Comparison of ENCODE assay signal across 8 cellular contexts in the genomic region with DNA sequence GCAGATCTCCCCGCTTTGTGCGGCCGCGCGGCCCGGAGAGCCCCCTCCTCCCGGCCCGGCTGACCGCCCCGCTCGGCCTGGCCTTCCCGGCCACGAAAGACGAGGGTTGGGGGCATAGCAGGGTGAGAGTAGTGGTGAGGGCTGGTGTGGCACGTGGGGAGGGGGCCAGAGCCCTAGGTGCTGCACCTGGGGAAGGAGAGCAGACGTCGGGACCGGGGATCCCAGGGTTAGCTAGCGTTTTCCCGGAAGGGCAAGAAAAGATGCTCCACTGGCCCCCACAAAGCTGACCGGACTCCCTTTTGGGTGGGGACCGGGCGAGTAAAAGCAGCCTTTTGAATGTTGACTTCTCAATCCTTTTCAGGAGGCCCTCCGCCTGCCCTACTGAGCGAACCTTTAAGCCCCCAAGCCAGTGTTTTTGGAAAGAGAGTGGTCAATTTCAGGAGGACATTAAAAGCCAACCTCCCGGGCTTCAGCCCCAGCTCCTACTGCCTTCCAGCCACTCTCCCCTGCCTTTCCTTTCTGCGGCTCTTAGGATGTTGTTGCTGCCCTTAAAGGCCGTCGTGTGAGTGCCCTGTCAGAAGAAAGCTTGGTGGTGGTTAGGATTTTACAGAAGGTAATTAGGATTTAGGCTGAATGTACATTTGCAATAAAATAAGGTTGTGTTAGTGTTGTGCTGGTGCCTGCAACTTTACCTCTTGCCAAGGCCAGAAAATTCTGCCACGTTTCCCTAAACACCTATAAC. TPM values are rescaled to one million over a fixed set of nuclear protein-coding genes. Genes with fewer than 3 reads are reported as not detected.
DNase-seq lines count a peak whose midpoint lies in the region; TF ChIP-seq lines count a peak whose summit lies in the region.

No MANE protein-coding gene starts in this region.

- no peak for DNase-seq in activated CD4-positive, alpha-beta T cell treated with anti-CD3 and anti-CD28 coated beads, Interleukin-2, amount 10 ng/mL, durations not matched to agents 7 days and 5 days
- DNase-seq in activated CD4-positive, alpha-beta T cell treated with anti-CD3 and anti-CD28 coated beads, Interleukin-2, amount 50 U/mL, for 1 hour = no peak
- DNase-seq in ascending aorta (ENCODE audit: low spot score in 2 of 2) = peak in 1 of 2 donors; percentile 65
- DNase-seq in effector CD4-positive, alpha-beta T cell = no peak
- DNase-seq in COLO668 (lab: John Stamatoyannopoulos, UW; ENCODE audit: unreplicated experiment) = no peak
- DNase-seq in NCI-H2227 treated with DMSO at 0.1 percent for 48 hours (lab: John Stamatoyannopoulos, UW) = no peak

- H3K9ac ChIP-seq in liver (ENCODE audit: low read depth in 1 of 2, low read length in 2 of 2) = no peak overlapping the region

- peaks cover 21% of the 10 kb centered on the region for H3K27me3 Mint-ChIP-seq in activated CD4-positive, alpha-beta T cell treated with anti-CD3 and anti-CD28 coated beads, Interleukin-2, amount 10 ng/mL, durations not matched to agents 7 days and 5 days

- 42% methylated on average over 30 of the region's 30 CpGs for WGBS in liver
- 36% methylated on average over 30 of the region's 30 CpGs for WGBS in thymus

- POLR2A ChIA-PET in activated CD4-positive, alpha-beta T cell treated with anti-CD3 and anti-CD28 coated beads, Interleukin-2, amount 10 ng/mL, durations not matched to agents 7 days and 5 days (lab: Charles Lee) = no interaction called here

- H3K36me3 Mint-ChIP-seq in activated CD4-positive, alpha-beta T cell treated with anti-CD3 and anti-CD28 coated beads, Interleukin-2, amount 10 ng/mL, durations not matched to agents 7 days and 5 days (ENCODE audit: low read depth) = peaks cover 8% of the 10 kb centered on the region

- H3K4me1 ChIP-seq in ascending aorta (peaks cover 2 to 10% of the 10 kb centered on the region in 2 donors), liver (ENCODE audit: control insufficient read depth in 4 of 4, insufficient read depth in 4 of 4, low read length in 3 of 4) (peaks cover under 1 to 33% (median 23%) of the 10 kb centered on the region in 4 donors), thymus (ENCODE audit: control insufficient read depth, insufficient read depth, low read length) (no peaks in the 10 kb centered on the region)

- intact Hi-C loops in ascending aorta (cut with DNase I) = loop anchor here (2.0 to 5.0 kb wide), 7 partner anchors 72 to 468 kb away; a partner anchor contains a TSS

- H3K9me3 ChIP-seq in ascending aorta (no peaks in the 10 kb centered on the region), liver (ENCODE audit: control insufficient read depth in 4 of 4, low read length in 3 of 4) (no peaks in the 10 kb centered on the region), thymus (ENCODE audit: control insufficient read depth) (no peaks in the 10 kb centered on the region)

- peaks cover 24% of the 10 kb centered on the region for H3K4me1 Mint-ChIP-seq in activated CD4-positive, alpha-beta T cell treated with anti-CD3 and anti-CD28 coated beads, Interleukin-2, amount 10 ng/mL, durations not matched to agents 7 days and 5 days

- TF ChIP-seq CTCF in ascending aorta (IDR thresholded peaks at IDR 0.05) (no peak), liver (IDR thresholded peaks at IDR 0.05; ENCODE audit: low read depth, low read length, missing input control) (no peak)

- H3K27ac Mint-ChIP-seq in activated CD4-positive, alpha-beta T cell treated with anti-CD3 and anti-CD28 coated beads, Interleukin-2, amount 10 ng/mL, durations not matched to agents 7 days and 5 days = peak overlapping the region; percentile 78

- H3K36me3 ChIP-seq in ascending aorta (no peaks in the 10 kb centered on the region), liver (ENCODE audit: control insufficient read depth in 4 of 4, insufficient read depth in 3 of 4, low read depth in 1 of 4, low read length in 3 of 4) (no peaks in the 10 kb centered on the region), thymus (ENCODE audit: control insufficient read depth, insufficient read depth) (no peaks in the 10 kb centered on the region)

- H3K27me3 ChIP-seq in ascending aorta = no peaks in the 10 kb centered on the region
- H3K27me3 ChIP-seq in liver (ENCODE audit: control insufficient read depth in 4 of 4, insufficient read depth in 4 of 4, low read length in 3 of 4) = no peaks in the 10 kb centered on the region
- no peaks in the 10 kb centered on the region for H3K27me3 ChIP-seq in thymus (ENCODE audit: control insufficient read depth, insufficient read depth)

- H3K4me3 ChIP-seq in ascending aorta (peak overlapping the region; percentile 87 to 94), liver (ENCODE audit: low read depth in 1 of 3, low read length in 3 of 3) (peak overlapping the region in 2 of 3 donors; percentile 48 to 88), thymus (ENCODE audit: low read length) (peak overlapping the region; percentile 96)

- CTCF ChIA-PET in activated CD4-positive, alpha-beta T cell treated with anti-CD3 and anti-CD28 coated beads, Interleukin-2, amount 10 ng/mL, durations not matched to agents 7 days and 5 days (lab: Charles Lee) = interaction anchor here (1.0 to 1.1 kb wide), 3 partner anchors 21 to 147 kb away, joined by 3 to 4 read pairs (median 3); no protein-coding TSS in a partner anchor

- TF ChIP-seq RAD21 in liver (IDR thresholded peaks at IDR 0.05) = no peak

- peak overlapping the region; percentile 91 to 95 for H3K27ac ChIP-seq in ascending aorta
- H3K27ac ChIP-seq in liver (ENCODE audit: low read depth in 1 of 2, low read length in 2 of 2) = peak overlapping the region; percentile 44 to 52
- peak overlapping the region; percentile 94 for H3K27ac ChIP-seq in thymus (ENCODE audit: low read depth)

- peak overlapping the region; percentile 60 for H3K4me3 Mint-ChIP-seq in activated CD4-positive, alpha-beta T cell treated with anti-CD3 and anti-CD28 coated beads, Interleukin-2, amount 10 ng/mL, durations not matched to agents 7 days and 5 days

- H3K9me3 Mint-ChIP-seq in activated CD4-positive, alpha-beta T cell treated with anti-CD3 and anti-CD28 coated beads, Interleukin-2, amount 10 ng/mL, durations not matched to agents 7 days and 5 days = no peaks in the 10 kb centered on the region

TF ChIP-seq in liver, 16 proteins besides CTCF, POLR2A, EP300 and RAD21:
- TF ChIP-seq NR2F2 (IDR thresholded peaks at IDR 0.05) (no peak), TAF1 (conservative IDR thresholded peaks at IDR 0.05) (no peak), HNF4G (IDR thresholded peaks at IDR 0.05) (no peak), YY1 (IDR thresholded peaks at IDR 0.05) (no peak), FOXA2 (IDR thresholded peaks at IDR 0.05) (no peak), FOXA1 (IDR thresholded peaks at IDR 0.05) (no peak), SP1 (IDR thresholded peaks at IDR 0.05) (no peak), HNF4A (conservative IDR thresholded peaks at IDR 0.05) (no peak), GABPA (IDR thresholded peaks at IDR 0.05 in 1 of 2, conservative IDR thresholded peaks at IDR 0.05 in 1 of 2) (no peak), EGR1 (IDR thresholded peaks at IDR 0.05; ENCODE audit: low read depth in 2 of 2) (no peak)
- TF ChIP-seq, protein P1, sequence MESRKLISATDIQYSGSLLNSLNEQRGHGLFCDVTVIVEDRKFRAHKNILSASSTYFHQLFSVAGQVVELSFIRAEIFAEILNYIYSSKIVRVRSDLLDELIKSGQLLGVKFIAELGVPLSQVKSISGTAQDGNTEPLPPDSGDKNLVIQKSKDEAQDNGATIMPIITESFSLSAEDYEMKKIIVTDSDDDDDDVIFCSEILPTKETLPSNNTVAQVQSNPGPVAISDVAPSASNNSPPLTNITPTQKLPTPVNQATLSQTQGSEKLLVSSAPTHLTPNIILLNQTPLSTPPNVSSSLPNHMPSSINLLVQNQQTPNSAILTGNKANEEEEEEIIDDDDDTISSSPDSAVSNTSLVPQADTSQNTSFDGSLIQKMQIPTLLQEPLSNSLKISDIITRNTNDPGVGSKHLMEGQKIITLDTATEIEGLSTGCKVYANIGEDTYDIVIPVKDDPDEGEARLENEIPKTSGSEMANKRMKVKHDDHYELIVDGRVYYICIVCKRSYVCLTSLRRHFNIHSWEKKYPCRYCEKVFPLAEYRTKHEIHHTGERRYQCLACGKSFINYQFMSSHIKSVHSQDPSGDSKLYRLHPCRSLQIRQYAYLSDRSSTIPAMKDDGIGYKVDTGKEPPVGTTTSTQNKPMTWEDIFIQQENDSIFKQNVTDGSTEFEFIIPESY (IDR thresholded peaks at IDR 0.05) = no peak

RNA-seq across cellular contexts. Expression of a gene that starts 0.7 kb away (rescaled TPM):
- 10 to 100 TPM; 59.4 to 61.6 TPM for total RNA-seq in activated CD4-positive, alpha-beta T cell treated with anti-CD3 and anti-CD28 coated beads, Interleukin-2, amount 10 ng/mL, durations not matched to agents 7 days and 5 days
- total RNA-seq in ascending aorta (7.7 TPM), liver (1 to 10 TPM; 1.9 to 3.7 TPM)
- polyA plus RNA-seq in liver (1 to 10 TPM; 1.9 to 2.0 TPM), thymus (12.7 TPM)
